1 cellular context compared by ENCODE assay signal in the genomic region with DNA sequence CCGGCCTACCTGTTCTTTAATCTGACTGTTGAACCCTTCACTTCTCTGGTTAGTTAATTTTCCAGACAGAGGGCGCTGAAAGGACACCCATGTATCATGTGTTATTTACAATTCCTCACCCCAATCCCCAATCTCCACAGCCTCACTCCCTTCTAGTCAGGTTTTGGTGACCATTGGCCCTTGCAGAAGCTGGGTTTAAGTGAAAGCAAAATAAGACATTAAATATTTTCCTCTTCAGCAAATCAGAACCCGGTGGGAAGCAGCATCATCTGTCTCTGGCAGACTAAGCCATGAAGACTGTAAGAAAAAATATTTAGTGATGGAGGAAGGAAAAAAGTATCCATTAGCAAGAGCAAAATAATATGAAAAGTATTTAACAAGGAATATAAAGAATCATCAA.
TF ChIP-seq lines count a peak whose summit lies in the region.

No MANE protein-coding gene starts in this region.

TF ChIP-seq in GM23338, 12 proteins besides CTCF, POLR2A, EP300 and RAD21:
- TF ChIP-seq, protein P1, sequence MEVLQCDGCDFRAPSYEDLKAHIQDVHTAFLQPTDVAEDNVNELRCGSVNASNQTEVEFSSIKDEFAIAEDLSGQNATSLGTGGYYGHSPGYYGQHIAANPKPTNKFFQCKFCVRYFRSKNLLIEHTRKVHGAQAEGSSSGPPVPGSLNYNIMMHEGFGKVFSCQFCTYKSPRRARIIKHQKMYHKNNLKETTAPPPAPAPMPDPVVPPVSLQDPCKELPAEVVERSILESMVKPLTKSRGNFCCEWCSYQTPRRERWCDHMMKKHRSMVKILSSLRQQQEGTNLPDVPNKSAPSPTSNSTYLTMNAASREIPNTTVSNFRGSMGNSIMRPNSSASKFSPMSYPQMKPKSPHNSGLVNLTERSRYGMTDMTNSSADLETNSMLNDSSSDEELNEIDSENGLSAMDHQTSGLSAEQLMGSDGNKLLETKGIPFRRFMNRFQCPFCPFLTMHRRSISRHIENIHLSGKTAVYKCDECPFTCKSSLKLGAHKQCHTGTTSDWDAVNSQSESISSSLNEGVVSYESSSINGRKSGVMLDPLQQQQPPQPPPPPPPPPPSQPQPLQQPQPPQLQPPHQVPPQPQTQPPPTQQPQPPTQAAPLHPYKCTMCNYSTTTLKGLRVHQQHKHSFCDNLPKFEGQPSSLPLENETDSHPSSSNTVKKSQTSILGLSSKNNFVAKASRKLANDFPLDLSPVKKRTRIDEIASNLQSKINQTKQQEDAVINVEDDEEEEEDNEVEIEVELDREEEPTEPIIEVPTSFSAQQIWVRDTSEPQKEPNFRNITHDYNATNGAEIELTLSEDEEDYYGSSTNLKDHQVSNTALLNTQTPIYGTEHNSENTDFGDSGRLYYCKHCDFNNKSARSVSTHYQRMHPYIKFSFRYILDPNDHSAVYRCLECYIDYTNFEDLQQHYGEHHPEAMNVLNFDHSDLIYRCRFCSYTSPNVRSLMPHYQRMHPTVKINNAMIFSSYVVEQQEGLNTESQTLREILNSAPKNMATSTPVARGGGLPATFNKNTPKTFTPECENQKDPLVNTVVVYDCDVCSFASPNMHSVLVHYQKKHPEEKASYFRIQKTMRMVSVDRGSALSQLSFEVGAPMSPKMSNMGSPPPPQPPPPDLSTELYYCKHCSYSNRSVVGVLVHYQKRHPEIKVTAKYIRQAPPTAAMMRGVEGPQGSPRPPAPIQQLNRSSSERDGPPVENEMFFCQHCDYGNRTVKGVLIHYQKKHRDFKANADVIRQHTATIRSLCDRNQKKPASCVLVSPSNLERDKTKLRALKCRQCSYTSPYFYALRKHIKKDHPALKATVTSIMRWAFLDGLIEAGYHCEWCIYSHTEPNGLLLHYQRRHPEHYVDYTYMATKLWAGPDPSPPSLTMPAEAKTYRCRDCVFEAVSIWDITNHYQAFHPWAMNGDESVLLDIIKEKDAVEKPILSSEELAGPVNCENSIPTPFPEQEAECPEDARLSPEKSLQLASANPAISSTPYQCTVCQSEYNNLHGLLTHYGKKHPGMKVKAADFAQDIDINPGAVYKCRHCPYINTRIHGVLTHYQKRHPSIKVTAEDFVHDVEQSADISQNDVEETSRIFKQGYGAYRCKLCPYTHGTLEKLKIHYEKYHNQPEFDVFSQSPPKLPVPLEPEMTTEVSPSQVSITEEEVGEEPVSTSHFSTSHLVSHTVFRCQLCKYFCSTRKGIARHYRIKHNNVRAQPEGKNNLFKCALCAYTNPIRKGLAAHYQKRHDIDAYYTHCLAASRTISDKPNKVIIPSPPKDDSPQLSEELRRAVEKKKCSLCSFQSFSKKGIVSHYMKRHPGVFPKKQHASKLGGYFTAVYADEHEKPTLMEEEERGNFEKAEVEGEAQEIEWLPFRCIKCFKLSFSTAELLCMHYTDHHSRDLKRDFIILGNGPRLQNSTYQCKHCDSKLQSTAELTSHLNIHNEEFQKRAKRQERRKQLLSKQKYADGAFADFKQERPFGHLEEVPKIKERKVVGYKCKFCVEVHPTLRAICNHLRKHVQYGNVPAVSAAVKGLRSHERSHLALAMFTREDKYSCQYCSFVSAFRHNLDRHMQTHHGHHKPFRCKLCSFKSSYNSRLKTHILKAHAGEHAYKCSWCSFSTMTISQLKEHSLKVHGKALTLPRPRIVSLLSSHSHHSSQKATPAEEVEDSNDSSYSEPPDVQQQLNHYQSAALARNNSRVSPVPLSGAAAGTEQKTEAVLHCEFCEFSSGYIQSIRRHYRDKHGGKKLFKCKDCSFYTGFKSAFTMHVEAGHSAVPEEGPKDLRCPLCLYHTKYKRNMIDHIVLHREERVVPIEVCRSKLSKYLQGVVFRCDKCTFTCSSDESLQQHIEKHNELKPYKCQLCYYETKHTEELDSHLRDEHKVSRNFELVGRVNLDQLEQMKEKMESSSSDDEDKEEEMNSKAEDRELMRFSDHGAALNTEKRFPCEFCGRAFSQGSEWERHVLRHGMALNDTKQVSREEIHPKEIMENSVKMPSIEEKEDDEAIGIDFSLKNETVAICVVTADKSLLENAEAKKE (CRISPR knock-in tag; IDR thresholded peaks at IDR 0.05): no peak
- TF ChIP-seq, protein P2, sequence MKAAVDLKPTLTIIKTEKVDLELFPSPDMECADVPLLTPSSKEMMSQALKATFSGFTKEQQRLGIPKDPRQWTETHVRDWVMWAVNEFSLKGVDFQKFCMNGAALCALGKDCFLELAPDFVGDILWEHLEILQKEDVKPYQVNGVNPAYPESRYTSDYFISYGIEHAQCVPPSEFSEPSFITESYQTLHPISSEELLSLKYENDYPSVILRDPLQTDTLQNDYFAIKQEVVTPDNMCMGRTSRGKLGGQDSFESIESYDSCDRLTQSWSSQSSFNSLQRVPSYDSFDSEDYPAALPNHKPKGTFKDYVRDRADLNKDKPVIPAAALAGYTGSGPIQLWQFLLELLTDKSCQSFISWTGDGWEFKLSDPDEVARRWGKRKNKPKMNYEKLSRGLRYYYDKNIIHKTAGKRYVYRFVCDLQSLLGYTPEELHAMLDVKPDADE (IDR thresholded peaks at IDR 0.05): no peak
- TF ChIP-seq EZH2phosphoT487 (IDR thresholded peaks at IDR 0.05; ENCODE audit: unreplicated experiment): no peak
